ENCODE assay signal across 23 cellular contexts in the genomic region with DNA sequence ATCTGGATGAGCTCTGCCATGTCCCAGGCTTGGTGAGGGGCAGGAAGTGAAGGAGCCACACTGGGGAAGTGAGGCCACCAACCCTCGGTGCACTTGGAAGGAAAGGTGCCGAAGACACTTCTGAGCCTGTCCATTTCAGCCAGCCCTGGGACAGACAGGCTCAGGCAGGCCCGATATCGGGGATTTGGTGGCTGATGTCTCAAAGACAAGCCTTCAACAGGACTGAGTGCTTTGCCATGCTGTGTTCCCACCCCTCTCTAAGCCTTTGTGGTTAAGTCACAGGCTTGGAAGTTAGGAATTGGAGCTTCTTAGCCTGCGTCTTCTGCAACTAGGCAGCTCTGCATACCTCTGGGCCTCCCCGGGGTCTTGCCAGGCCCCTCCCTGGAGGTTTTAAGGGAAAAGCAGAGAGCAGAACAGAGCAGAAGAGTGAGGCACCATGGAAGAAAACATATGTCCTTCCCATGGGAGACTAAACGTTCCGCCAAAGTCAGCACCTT.
DNase-seq lines count a peak whose midpoint lies in the region; ATAC-seq, FAIRE-seq and TF ChIP-seq lines count a peak whose summit lies in the region.
"Had no signal": no experiment of that assay in that cellular context is flagged by ENCODE, and none has a peak within 500 bp of the region (broad histone marks: within the 10 kb centered on the region; RNA-seq: fewer than 3 reads in every experiment).

No MANE protein-coding gene starts in this region.

- H3K27ac ChIP-seq in heart left ventricle (peak overlapping the region in 10 of 12 donors; percentile 5 to 64 (median 51)), gastroesophageal sphincter (peak overlapping the region in 3 of 4 donors; percentile 16 to 56 (median 45)), gastrocnemius medialis (peak overlapping the region in 3 of 4 donors; percentile 33 to 44 (median 35)), vagina (peak overlapping the region; percentile 50)
- H3K27ac ChIP-seq: neural progenitor cell, prostate gland, skin epidermis had no signal

- FAIRE-seq in urothelium cell line (lab: Jason Lieb, UNC), result no peak

- ATAC-seq in heart left ventricle (no peak), Right ventricle myocardium superior (ENCODE audit: poor library complexity) (no peak), gastroesophageal sphincter (no peak), gastrocnemius medialis (no peak)
- ATAC-seq: activated T-cell treated with anti-CD3 and anti-CD28 coated beads, Interleukin-2, amount 50 U/mL, for 72 hours; stimulated activated effector memory CD8-positive, alpha-beta T cell treated with anti-CD3 and anti-CD28 coated beads, Interleukin-12 subunit alpha, Interleukin-12 subunit beta, amount 100 ng/mL, for 72 hours had no signal

- TF ChIP-seq POLR2A in heart left ventricle (IDR thresholded peaks at IDR 0.05), result no peak
- no peak for TF ChIP-seq POLR2A in gastroesophageal sphincter (IDR thresholded peaks at IDR 0.05)
- no peak for TF ChIP-seq POLR2A in gastrocnemius medialis (IDR thresholded peaks at IDR 0.05)
- no peak for TF ChIP-seq POLR2A in vagina (IDR thresholded peaks at IDR 0.05)

- TF ChIP-seq EP300 in gastroesophageal sphincter (IDR thresholded peaks at IDR 0.05), result no peak

- intact Hi-C loops in heart left ventricle (cut with DNase I) (loop anchor here in 2 of 10 donors (5.0 kb wide), 2 partner anchors 65 to 70 kb away; a partner anchor contains a TSS), Right ventricle myocardium superior (cut with DNase I) (no loop called here), gastrocnemius medialis (cut with DNase I; ENCODE audit: low total_unique reads) (loop anchor here (5.0 kb wide), 1 partner anchor 70 kb away; a partner anchor contains a TSS), vagina (cut with DNase I) (no loop called here)

- TF ChIP-seq CTCF in heart left ventricle (IDR thresholded peaks at IDR 0.05) (no peak), gastroesophageal sphincter (IDR thresholded peaks at IDR 0.05) (no peak), gastrocnemius medialis (IDR thresholded peaks at IDR 0.05 in 4 of 5, conservative IDR thresholded peaks at IDR 0.05 in 1 of 5) (no peak), vagina (IDR thresholded peaks at IDR 0.05) (no peak)

- DNase-seq in heart left ventricle (no peak), Right ventricle myocardium superior (no peak), gastrocnemius medialis (no peak), vagina (ENCODE audit: extremely low spot score in 2 of 2) (no peak), A172 (ENCODE audit: low spot score) (no peak), middle frontal gyrus (ENCODE audit: extremely low spot score, low spot score) (no peak), urothelium cell line (ENCODE audit: low spot score) (no peak)
- DNase-seq: 8988T; activated CD4-positive, alpha-beta T cell treated with anti-CD3 and anti-CD28 coated beads for 48 hours; activated naive CD4-positive, alpha-beta T cell treated with Interleukin-2 at 50 U/mL for 16 hours; activated T-cell treated with anti-CD3 and anti-CD28 coated beads, Interleukin-2, amount 50 U/mL, for 72 hours; caudate nucleus; CD8-positive, alpha-beta memory T cell; dermis blood vessel endothelial cell; GDM1; NCI-H187 treated with DMSO at 0.1 percent for 48 hours; NCI-H2227 treated with DMSO at 0.1 percent for 48 hours; NCI-H69 had no signal

- H3K27me3 ChIP-seq in heart left ventricle, result no peaks in the 10 kb centered on the region
- no peaks in the 10 kb centered on the region for H3K27me3 ChIP-seq in gastroesophageal sphincter
- H3K27me3 ChIP-seq in gastrocnemius medialis, result no peaks in the 10 kb centered on the region
- H3K27me3 ChIP-seq in vagina, result no peaks in the 10 kb centered on the region
- H3K27me3 ChIP-seq: neural progenitor cell had no signal

- no peaks in the 10 kb centered on the region for H3K9me3 ChIP-seq in heart left ventricle
- H3K9me3 ChIP-seq in gastroesophageal sphincter, result no peaks in the 10 kb centered on the region
- no peaks in the 10 kb centered on the region for H3K9me3 ChIP-seq in gastrocnemius medialis
- H3K9me3 ChIP-seq in vagina, result no peaks in the 10 kb centered on the region
- H3K9me3 ChIP-seq: prostate gland had no signal

- H3K4me3 ChIP-seq in heart left ventricle, result no peak overlapping the region
- H3K4me3 ChIP-seq in gastroesophageal sphincter, result no peak overlapping the region
- no peak overlapping the region for H3K4me3 ChIP-seq in gastrocnemius medialis
- H3K4me3 ChIP-seq in vagina, result no peak overlapping the region
- H3K4me3 ChIP-seq: neural progenitor cell, prostate gland, skin epidermis had no signal

- H3K36me3 ChIP-seq in heart left ventricle, result no peaks in the 10 kb centered on the region
- H3K36me3 ChIP-seq in gastroesophageal sphincter, result peaks cover 0 to 15% of the 10 kb centered on the region in 2 donors
- H3K36me3 ChIP-seq in gastrocnemius medialis, result no peaks in the 10 kb centered on the region
- H3K36me3 ChIP-seq in vagina, result no peaks in the 10 kb centered on the region
- H3K36me3 ChIP-seq: neural progenitor cell, prostate gland had no signal

- 69 to 71% (median 70%) methylated on average over 8 of the region's 8 CpGs for WGBS in heart left ventricle, 4 donors
- WGBS in gastroesophageal sphincter (ENCODE audit: low coverage in 1 of 2), 2 donors, result 38 to 55% methylated on average over 3 to 4 of the region's 8 CpGs

- H3K4me1 ChIP-seq in heart left ventricle (peaks cover 0 to 43% (median 30%) of the 10 kb centered on the region in 12 donors), gastroesophageal sphincter (peaks cover 0 to 58% (median 6%) of the 10 kb centered on the region in 3 donors), gastrocnemius medialis (peaks cover 28 to 31% of the 10 kb centered on the region in 2 donors), vagina (peaks cover 50% of the 10 kb centered on the region)

- in situ Hi-C loops in gastrocnemius medialis (cut with MboI; ENCODE audit: low sequenced_read_pairs in 4 of 4), result no loop called here
